Comparison of ENCODE assay signal across 12 cellular contexts in the genomic region with DNA sequence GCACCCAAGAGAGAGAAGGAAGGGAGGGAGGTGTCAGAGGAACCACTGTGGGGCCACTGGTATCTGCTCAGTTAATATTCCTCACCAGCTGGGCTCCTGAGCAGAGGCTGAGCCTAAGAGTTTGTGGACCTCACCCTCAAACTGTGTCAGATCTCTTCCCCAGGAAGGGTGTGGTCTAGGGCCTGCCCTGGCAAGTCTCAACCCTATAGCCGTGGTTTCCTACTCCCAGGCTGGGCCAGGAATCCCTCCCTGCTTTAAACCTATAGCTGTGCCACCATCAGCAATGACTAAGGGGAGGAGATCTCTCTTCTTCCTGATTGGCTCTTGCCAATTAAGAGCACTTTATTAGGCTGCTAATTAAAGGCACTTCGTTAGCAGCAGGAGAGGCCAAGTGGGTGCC. TPM values are rescaled to one million over a fixed set of nuclear protein-coding genes. Genes with fewer than 3 reads are reported as not detected.
A peak's percentile ranks its signal among the peaks of the same experiment; 100 is the strongest.
DNase-seq lines count a peak whose midpoint lies in the region; ATAC-seq and TF ChIP-seq lines count a peak whose summit lies in the region.
"Had no signal": no experiment of that assay in that cellular context is flagged by ENCODE, and none has a peak within 500 bp of the region (broad histone marks: within the 10 kb centered on the region; RNA-seq: fewer than 3 reads in every experiment).

No MANE protein-coding gene starts in this region.

- H3K4me1 ChIP-seq in Loucy (ENCODE audit: insufficient read depth, low read length, poor library complexity, severe bottlenecking) (peaks cover 22% of the 10 kb centered on the region), upper lobe of right lung (no peaks in the 10 kb centered on the region)

- no peaks in the 10 kb centered on the region for H3K9me3 Mint-ChIP-seq in activated CD8-positive, alpha-beta memory T cell treated with anti-CD3 and anti-CD28 coated beads, Interleukin-2, amount 10 ng/mL, durations not matched to agents 7 days and 5 days (ENCODE audit: low read depth)
- H3K9me3 Mint-ChIP-seq in activated CD8-positive, alpha-beta T cell treated with anti-CD3 and anti-CD28 coated beads for 36 hours = no peaks in the 10 kb centered on the region
- H3K9me3 Mint-ChIP-seq in osteocyte (ENCODE audit: unreplicated experiment) = no peaks in the 10 kb centered on the region
- H3K9me3 Mint-ChIP-seq: nephron had no signal

- DNase-seq in activated CD8-positive, alpha-beta memory T cell treated with anti-CD3 and anti-CD28 coated beads, Interleukin-2, amount 10 ng/mL, durations not matched to agents 7 days and 5 days = no peak
- DNase-seq in activated CD8-positive, alpha-beta memory T cell treated with anti-CD3 and anti-CD28 coated beads, Interleukin-2, amount 50 U/mL, for 48 hours = no peak
- no peak for DNase-seq in activated CD8-positive, alpha-beta T cell treated with anti-CD3 and anti-CD28 coated beads for 36 hours
- peak; percentile 69 for DNase-seq in osteocyte (ENCODE audit: extremely low spot score, unreplicated experiment)
- DNase-seq in coronary artery (ENCODE audit: low spot score) = no peak
- DNase-seq in upper lobe of right lung = no peak
- DNase-seq in stimulated activated CD4-positive, alpha-beta T cell treated with anti-CD3 and anti-CD28 coated beads, Interleukin-15, amount 100 ng/mL, for 24 hours = no peak
- DNase-seq: activated effector memory CD4-positive, alpha-beta T cell treated with anti-CD3 and anti-CD28 coated beads, Interleukin-2, amount 50 U/mL, for 16 hours; NCI-H1694; trophoblast cell had no signal

- H4K20me1 ChIP-seq in Loucy (ENCODE audit: insufficient read depth, low read length, poor library complexity, severe bottlenecking) = no peaks in the 10 kb centered on the region

- CTCF ChIA-PET in activated CD8-positive, alpha-beta memory T cell treated with anti-CD3 and anti-CD28 coated beads, Interleukin-2, amount 10 ng/mL, durations not matched to agents 7 days and 5 days (lab: Charles Lee) = interaction anchor here (1.0 kb wide), 1 partner anchor 12 kb away, joined by 5 read pairs; no protein-coding TSS in a partner anchor
- CTCF ChIA-PET in activated CD8-positive, alpha-beta T cell treated with anti-CD3 and anti-CD28 coated beads for 36 hours (lab: Charles Lee) = interaction anchor here (1.9 to 3.9 kb wide), 2 partner anchors 11 to 13 kb away, joined by 5 to 13 read pairs; no protein-coding TSS in a partner anchor

- H3K79me2 ChIP-seq in Loucy (ENCODE audit: insufficient read depth, low read length) = no peaks in the 10 kb centered on the region

- H3K4me1 Mint-ChIP-seq in activated CD8-positive, alpha-beta memory T cell treated with anti-CD3 and anti-CD28 coated beads, Interleukin-2, amount 10 ng/mL, durations not matched to agents 7 days and 5 days = peaks cover 19% of the 10 kb centered on the region
- H3K4me1 Mint-ChIP-seq in activated CD8-positive, alpha-beta T cell treated with anti-CD3 and anti-CD28 coated beads for 36 hours (ENCODE audit: low read depth) = peaks cover 9% of the 10 kb centered on the region
- peaks cover 7% of the 10 kb centered on the region for H3K4me1 Mint-ChIP-seq in osteocyte (ENCODE audit: unreplicated experiment)

- peak; percentile 52 for ATAC-seq in activated CD8-positive, alpha-beta memory T cell treated with anti-CD3 and anti-CD28 coated beads, Interleukin-2, amount 10 ng/mL, durations not matched to agents 7 days and 5 days
- ATAC-seq in activated CD8-positive, alpha-beta T cell treated with anti-CD3 and anti-CD28 coated beads for 36 hours = peak; percentile 50
- no peak for ATAC-seq in upper lobe of right lung

- H3K4me3 Mint-ChIP-seq in activated CD8-positive, alpha-beta memory T cell treated with anti-CD3 and anti-CD28 coated beads, Interleukin-2, amount 10 ng/mL, durations not matched to agents 7 days and 5 days = no peak overlapping the region
- H3K4me3 Mint-ChIP-seq in activated CD8-positive, alpha-beta T cell treated with anti-CD3 and anti-CD28 coated beads for 36 hours = no peak overlapping the region
- no peak overlapping the region for H3K4me3 Mint-ChIP-seq in osteocyte (ENCODE audit: unreplicated experiment)
- H3K4me3 Mint-ChIP-seq: nephron had no signal

- H3K36me3 Mint-ChIP-seq in activated CD8-positive, alpha-beta memory T cell treated with anti-CD3 and anti-CD28 coated beads, Interleukin-2, amount 10 ng/mL, durations not matched to agents 7 days and 5 days = no peaks in the 10 kb centered on the region
- no peaks in the 10 kb centered on the region for H3K36me3 Mint-ChIP-seq in activated CD8-positive, alpha-beta T cell treated with anti-CD3 and anti-CD28 coated beads for 36 hours (ENCODE audit: low read depth)
- H3K36me3 Mint-ChIP-seq in osteocyte (ENCODE audit: unreplicated experiment) = peaks cover 18% of the 10 kb centered on the region

- H3K9me2 ChIP-seq in Loucy (replicated peaks; ENCODE audit: low read depth, low read length) = no peaks in the 10 kb centered on the region

- H3K36me3 ChIP-seq in Loucy (ENCODE audit: insufficient read depth, low read length) (peaks cover 5% of the 10 kb centered on the region; the same call in 1 of the 2 replicates), upper lobe of right lung (no peaks in the 10 kb centered on the region)

- TF ChIP-seq CTCF in Loucy (conservative IDR thresholded peaks at IDR 0.05; ENCODE audit: low read length) (no peak), osteocyte (IDR thresholded peaks at IDR 0.05) (no peak), coronary artery (IDR thresholded peaks at IDR 0.05) (no peak), upper lobe of right lung (IDR thresholded peaks at IDR 0.05) (no peak)
- TF ChIP-seq CTCF in activated CD8-positive, alpha-beta T cell treated with anti-CD3 and anti-CD28 coated beads for 36 hours (IDR thresholded peaks at IDR 0.05) = no peak

- peak overlapping the region; percentile 60 for H3K9ac ChIP-seq in Loucy (ENCODE audit: low read depth, low read length, poor library complexity, severe bottlenecking)

- POLR2A ChIA-PET in activated CD8-positive, alpha-beta T cell treated with anti-CD3 and anti-CD28 coated beads for 36 hours (lab: Charles Lee) = interaction anchor here (0.6 to 1.2 kb wide), 2 partner anchors 34 to 702 kb away, joined by 3 read pairs; no protein-coding TSS in a partner anchor

- H3K9me3 ChIP-seq in Loucy (ENCODE audit: insufficient read depth, low read depth, low read length) (no peaks in the 10 kb centered on the region), upper lobe of right lung (no peaks in the 10 kb centered on the region)

- peak overlapping the region; percentile 58 for H3K27ac Mint-ChIP-seq in activated CD8-positive, alpha-beta memory T cell treated with anti-CD3 and anti-CD28 coated beads, Interleukin-2, amount 10 ng/mL, durations not matched to agents 7 days and 5 days
- no peak overlapping the region for H3K27ac Mint-ChIP-seq in activated CD8-positive, alpha-beta T cell treated with anti-CD3 and anti-CD28 coated beads for 36 hours
- H3K27ac Mint-ChIP-seq in osteocyte (ENCODE audit: unreplicated experiment) = no peak overlapping the region
- H3K27ac Mint-ChIP-seq: nephron had no signal

- peak overlapping the region; percentile 21 for H3K4me2 ChIP-seq in Loucy (ENCODE audit: low read depth, low read length, poor library complexity, severe bottlenecking)

- H3K27me3 Mint-ChIP-seq in activated CD8-positive, alpha-beta memory T cell treated with anti-CD3 and anti-CD28 coated beads, Interleukin-2, amount 10 ng/mL, durations not matched to agents 7 days and 5 days = peaks cover 3% of the 10 kb centered on the region
- peaks cover 4% of the 10 kb centered on the region for H3K27me3 Mint-ChIP-seq in activated CD8-positive, alpha-beta T cell treated with anti-CD3 and anti-CD28 coated beads for 36 hours
- H3K27me3 Mint-ChIP-seq in osteocyte (ENCODE audit: unreplicated experiment) = no peaks in the 10 kb centered on the region

- intact Hi-C loops in activated CD8-positive, alpha-beta T cell treated with anti-CD3 and anti-CD28 coated beads for 36 hours (cut with micrococcal nuclease) = no loop called here
- intact Hi-C loops in upper lobe of right lung (cut with DNase I) = no loop called here

- H3F3A ChIP-seq in Loucy (ENCODE audit: low read depth) = no peaks in the 10 kb centered on the region

- no peak overlapping the region for H3K27ac ChIP-seq in coronary artery
- H3K27ac ChIP-seq in upper lobe of right lung = no peak overlapping the region

- H3K27me3 ChIP-seq in Loucy (ENCODE audit: insufficient read depth, low read length, poor library complexity, severe bottlenecking) (no peaks in the 10 kb centered on the region), upper lobe of right lung (no peaks in the 10 kb centered on the region)

- no peak overlapping the region for H3K4me3 ChIP-seq in Loucy (ENCODE audit: low read length, poor library complexity, severe bottlenecking)
- H3K4me3 ChIP-seq in coronary artery = no peak overlapping the region
- H3K4me3 ChIP-seq in upper lobe of right lung = no peak overlapping the region

- H2AFZ ChIP-seq in Loucy (ENCODE audit: low read length) = no peak overlapping the region

RNA-seq across cellular contexts. Expression of gene POLL, which starts 29.9 kb away (rescaled TPM):
- 10 to 100 TPM; 30.5 to 34.1 TPM for total RNA-seq in activated CD8-positive, alpha-beta memory T cell treated with anti-CD3 and anti-CD28 coated beads, Interleukin-2, amount 10 ng/mL, durations not matched to agents 7 days and 5 days
- total RNA-seq in activated CD8-positive, alpha-beta T cell treated with anti-CD3 and anti-CD28 coated beads for 36 hours = 10 to 100 TPM; 32.2 to 33.8 TPM
- total RNA-seq in osteocyte (35.0 and 36.8 TPM in 2 replicates), upper lobe of right lung (30.4 TPM)

RNA-seq across cellular contexts. Expression of gene DPCD, which starts 29.9 kb away (rescaled TPM):
- 1 to 10 TPM; 3.7 to 4.2 TPM for total RNA-seq in activated CD8-positive, alpha-beta memory T cell treated with anti-CD3 and anti-CD28 coated beads, Interleukin-2, amount 10 ng/mL, durations not matched to agents 7 days and 5 days
- total RNA-seq in activated CD8-positive, alpha-beta T cell treated with anti-CD3 and anti-CD28 coated beads for 36 hours = 10 to 100 TPM; 19.0 TPM
- total RNA-seq in osteocyte = 14.9 and 15.3 TPM in 2 replicates
- total RNA-seq in upper lobe of right lung = 7.2 TPM
